ENCODE assay signal across 37 cellular contexts in genomic region chr7:155549226-155549625, GRCh38. TPM values are rescaled to one million over a fixed set of nuclear protein-coding genes. Genes with fewer than 3 reads are reported as not detected.
"Had no signal": no experiment of that assay in that cellular context is flagged by ENCODE, and none has a peak within 500 bp of the region (broad histone marks: within the 10 kb centered on the region; RNA-seq: fewer than 3 reads in every experiment).

No MANE protein-coding gene starts in this region.

- DNase-seq: Karpas-422, Kasumi-1, KG1, MG63, MM.1S, MV-4-11, NCI-H1048, NCI-H1092, NCI-H1092 treated with DMSO at 0.1 percent for 48 hours, NCI-H1105, NCI-H1105 treated with DMSO at 0.1 percent for 48 hours, NCI-H1417, NCI-H1417 treated with DMSO at 0.1 percent for 48 hours, NCI-H1436, NCI-H1436 treated with DMSO at 0.1 percent for 48 hours, NCI-H146, NCI-H1694, NCI-H1694 treated with DMSO at 0.1 percent for 48 hours, NCI-H187, NCI-H187 treated with DMSO at 0.1 percent for 48 hours, NCI-H1930, NCI-H2029, NCI-H2029 treated with DMSO at 0.1 percent for 48 hours, NCI-H2081, NCI-H2081 treated with DMSO at 0.1 percent for 48 hours, NCI-H2107, NCI-H2171, NCI-H2227 treated with DMSO at 0.1 percent for 48 hours, NCI-H226, NCI-H345, NCI-H446, NCI-H446 treated with DMSO at 0.1 percent for 48 hours had no signal

- H3K4me2 ChIP-seq: KMS-11 had no signal

- H3K4me3 ChIP-seq: MG63 had no signal

- H3K27me3 ChIP-seq: MG63 had no signal

- H3K36me3 ChIP-seq: MG63 had no signal

- H3K9me3 ChIP-seq: MG63 had no signal

- H3K27ac ChIP-seq: KMS-11 had no signal

- H3K9ac ChIP-seq: KMS-11 had no signal

RNA-seq across cellular contexts. Expression of gene CNPY1, which starts 2.9 kb away (rescaled TPM):
- total RNA-seq: LHCN-M2, M059J, MCF 10A, NCI-H460 had no signal
